In genomic region chr21:27412530-27412929, GRCh38 we compare ENCODE assay signal across 18 cellular contexts.
DNase-seq lines count a peak whose midpoint lies in the region; ATAC-seq, FAIRE-seq and TF ChIP-seq lines count a peak whose summit lies in the region.
"Had no signal": no experiment of that assay in that cellular context is flagged by ENCODE, and none has a peak within 500 bp of the region (broad histone marks: within the 10 kb centered on the region; RNA-seq: fewer than 3 reads in every experiment).

No MANE protein-coding gene starts in this region.

- in situ Hi-C loops in transverse colon (cut with MboI; ENCODE audit: low pct_ligation_motif_present in 1 of 4, low pct_unique_long_range_greater_than_20kb in 1 of 4, low sequenced_read_pairs in 3 of 4) = no loop called here

- no peak for TF ChIP-seq CTCF in transverse colon (IDR thresholded peaks at IDR 0.05)

- TF ChIP-seq POLR2A in transverse colon (IDR thresholded peaks at IDR 0.05) = no peak

- H3K4me3 ChIP-seq in transverse colon = no peak overlapping the region
- H3K4me3 ChIP-seq: BLaER1, GM12878, GM23248, HAP-1 had no signal

- 36 to 45% methylated on average over 2 to 3 of the region's 3 CpGs for WGBS in transverse colon (ENCODE audit: low coverage in 1 of 2), 2 donors

- peaks cover 0 to 28% (median 10%) of the 10 kb centered on the region in 4 donors for H3K4me1 ChIP-seq in transverse colon
- H3K4me1 ChIP-seq: BLaER1, HAP-1 had no signal

- peak; percentile 75 for FAIRE-seq in colon (lab: Jason Lieb, UNC)
- FAIRE-seq: GM12878 had no signal

- no peaks in the 10 kb centered on the region for H3K36me3 ChIP-seq in transverse colon
- H3K36me3 ChIP-seq: BLaER1, HAP-1 had no signal

- H3K27me3 ChIP-seq in transverse colon = no peaks in the 10 kb centered on the region
- H3K27me3 ChIP-seq: BLaER1 had no signal

- DNase-seq in DMS53 (lab: John Stamatoyannopoulos, UW) (peak; percentile 8), DMS53 treated with DMSO at 0.1 percent for 48 hours (lab: John Stamatoyannopoulos, UW; ENCODE audit: unreplicated experiment) (no peak), left colon (no peak), transverse colon (no peak), RPMI8226 (no peak), OCI-M2 (lab: John Stamatoyannopoulos, UW; ENCODE audit: unreplicated experiment) (no peak)
- DNase-seq: 8988T; CD4-positive, alpha-beta memory T cell; DMS153; DND-41; EL; GM23248 had no signal

- H3K9me3 ChIP-seq in transverse colon = no peaks in the 10 kb centered on the region
- H3K9me3 ChIP-seq: BLaER1, HAP-1 had no signal

- ATAC-seq in left colon = peak; percentile 89
- no peak for ATAC-seq in HG02610 (IDR thresholded peaks at IDR 0.05; ENCODE audit: unreplicated experiment)
- ATAC-seq: GM12878 had no signal

- intact Hi-C loops in left colon (cut with DNase I, micrococcal nuclease) (no loop called here), transverse colon (cut with DNase I; ENCODE audit: low total_unique reads) (no loop called here)

- H3K27ac ChIP-seq in transverse colon = peak overlapping the region; percentile 36 to 66 (median 60)
- H3K27ac ChIP-seq: BLaER1, GM23248, HL-60 had no signal

- no peak for TF ChIP-seq EP300 in transverse colon (IDR thresholded peaks at IDR 0.05; ENCODE audit: low read depth)
